9 cellular contexts compared by ENCODE assay signal in genomic region chr11:130904380-130904779, GRCh38. TPM values are rescaled to one million over a fixed set of nuclear protein-coding genes. Genes with fewer than 3 reads are reported as not detected.
DNase-seq lines count a peak whose midpoint lies in the region; ATAC-seq and TF ChIP-seq lines count a peak whose summit lies in the region.
"Had no signal": no experiment of that assay in that cellular context is flagged by ENCODE, and none has a peak within 500 bp of the region (broad histone marks: within the 10 kb centered on the region; RNA-seq: fewer than 3 reads in every experiment).

No MANE protein-coding gene starts in this region.

- ATAC-seq in T-cell (replicated peaks in 1 of 4) (no peak), HG02759 (IDR thresholded peaks at IDR 0.05; ENCODE audit: unreplicated experiment) (no peak)
- ATAC-seq in stimulated activated memory B cell treated with anti-CD40 and anti-IgM and Interleukin-4, amounts not matched to agents 10 μg/mL and 1 μg/mL and 100 μg/mL, for 72 hours = no peak
- ATAC-seq: activated CD8-positive, alpha-beta T cell treated with anti-CD3 and anti-CD28 coated beads, Interleukin-2, amount 10 ng/mL, durations not matched to agents 7 days and 5 days had no signal

- no peaks in the 10 kb centered on the region for H3K27me3 Mint-ChIP-seq in nephron (ENCODE audit: low read depth)
- H3K27me3 Mint-ChIP-seq in T-cell = no peaks in the 10 kb centered on the region
- H3K27me3 Mint-ChIP-seq in stimulated activated memory B cell treated with anti-CD40 and anti-IgM and Interleukin-4, amounts not matched to agents 10 μg/mL and 1 μg/mL and 100 μg/mL, for 72 hours = no peaks in the 10 kb centered on the region

- CTCF ChIA-PET in mammary epithelial cell (lab: Charles Lee; ENCODE audit: low non-redundant PET) (interaction anchor here (0.7 kb wide), 1 partner anchor 305 kb away, joined by 3 read pairs; no protein-coding TSS in a partner anchor), T-cell (lab: Charles Lee) (interaction anchor here (0.7 to 1.2 kb wide), 2 partner anchors 12 to 33 kb away, joined by 3 to 4 read pairs; no protein-coding TSS in a partner anchor)

- H3K36me3 ChIP-seq in mammary epithelial cell (ENCODE audit: insufficient read depth, low read length) = peaks cover 70% of the 10 kb centered on the region

- no peak overlapping the region for H2AFZ ChIP-seq in mammary epithelial cell (ENCODE audit: low read depth, low read length)

- TF ChIP-seq CTCF in mammary epithelial cell (conservative IDR thresholded peaks at IDR 0.05 in 1 of 2, IDR thresholded peaks at IDR 0.05 in 1 of 2; ENCODE audit: extremely low read depth in 1 of 2, insufficient read depth in 1 of 2, low read depth in 1 of 2, low read length in 2 of 2) = peak; percentile 46 to 56
- peak; percentile 13 to 43 (median 39) for TF ChIP-seq CTCF in nephron (IDR thresholded peaks at IDR 0.05; ENCODE audit: unreplicated experiment in 3 of 3)

- no peaks in the 10 kb centered on the region for H4K20me1 ChIP-seq in mammary epithelial cell (ENCODE audit: insufficient read depth, low read length)

- 100% methylated on average over 1 of the region's 1 CpG for WGBS in mammary epithelial cell (ENCODE audit: low coverage, missing lambda C conversion rate)

- no peak overlapping the region for H3K27ac ChIP-seq in mammary epithelial cell (ENCODE audit: insufficient read depth, low read depth, low read length)

- no peak overlapping the region for H3K4me2 ChIP-seq in mammary epithelial cell (ENCODE audit: insufficient read depth, low read depth, low read length)

- no peak overlapping the region for H3K4me3 ChIP-seq in mammary epithelial cell (replicated peaks in 1 of 3; ENCODE audit: insufficient read depth in 1 of 3, low read depth in 2 of 3, low read length in 3 of 3)

- no peak overlapping the region for H3K9ac ChIP-seq in mammary epithelial cell (ENCODE audit: insufficient read depth, low read length)

- no peak overlapping the region for H3K4me3 Mint-ChIP-seq in nephron
- no peak overlapping the region for H3K4me3 Mint-ChIP-seq in T-cell
- no peak overlapping the region for H3K4me3 Mint-ChIP-seq in stimulated activated memory B cell treated with anti-CD40 and anti-IgM and Interleukin-4, amounts not matched to agents 10 μg/mL and 1 μg/mL and 100 μg/mL, for 72 hours
- H3K4me3 Mint-ChIP-seq: activated CD8-positive, alpha-beta T cell treated with anti-CD3 and anti-CD28 coated beads, Interleukin-2, amount 10 ng/mL, durations not matched to agents 7 days and 5 days had no signal

- no peaks in the 10 kb centered on the region for H3K9me3 ChIP-seq in mammary epithelial cell (replicated peaks; ENCODE audit: insufficient read depth, low read length)

- BruUV-seq in mammary epithelial cell (replicated peaks; lab: Mats Ljungman, UMichigan) = no TSS peak

- intact Hi-C loops in mammary epithelial cell (cut with micrococcal nuclease) = loop anchor here (1.0 kb wide), 1 partner anchor 470 kb away; no protein-coding TSS in a partner anchor

- H3K36me3 Mint-ChIP-seq in nephron (ENCODE audit: low read depth) = peaks cover 75% of the 10 kb centered on the region
- H3K36me3 Mint-ChIP-seq in T-cell = peaks cover 74% of the 10 kb centered on the region
- H3K36me3 Mint-ChIP-seq in stimulated activated memory B cell treated with anti-CD40 and anti-IgM and Interleukin-4, amounts not matched to agents 10 μg/mL and 1 μg/mL and 100 μg/mL, for 72 hours = peaks cover 83% of the 10 kb centered on the region

- no peak overlapping the region for H3K27ac Mint-ChIP-seq in nephron
- no peak overlapping the region for H3K27ac Mint-ChIP-seq in T-cell
- H3K27ac Mint-ChIP-seq in stimulated activated memory B cell treated with anti-CD40 and anti-IgM and Interleukin-4, amounts not matched to agents 10 μg/mL and 1 μg/mL and 100 μg/mL, for 72 hours = no peak overlapping the region
- H3K27ac Mint-ChIP-seq: activated CD8-positive, alpha-beta T cell treated with anti-CD3 and anti-CD28 coated beads, Interleukin-2, amount 10 ng/mL, durations not matched to agents 7 days and 5 days had no signal

- H3K27me3 ChIP-seq in mammary epithelial cell (ENCODE audit: insufficient read depth, low read length) = no peaks in the 10 kb centered on the region

- DNase-seq in EL = peak; percentile 25
- peak; percentile 22 to 26 for DNase-seq in Kasumi-1 (lab: John Stamatoyannopoulos, UW)
- DNase-seq in mammary epithelial cell = no peak
- no peak for DNase-seq in T-cell
- DNase-seq in middle frontal gyrus (ENCODE audit: extremely low spot score, low spot score) = no peak
- DNase-seq: activated CD8-positive, alpha-beta T cell treated with anti-CD3 and anti-CD28 coated beads, Interleukin-2, amount 10 ng/mL, durations not matched to agents 7 days and 5 days had no signal

- H3K79me2 ChIP-seq in mammary epithelial cell (ENCODE audit: insufficient read depth, low read length) = peaks cover 16% of the 10 kb centered on the region

- POLR2A ChIA-PET in T-cell (lab: Charles Lee) = no interaction called here

- H3K4me1 Mint-ChIP-seq in nephron (peaks cover 9% of the 10 kb centered on the region), T-cell (peaks cover 12 to 21% (median 16%) of the 10 kb centered on the region in 3 donors)
- peaks cover 9% of the 10 kb centered on the region for H3K4me1 Mint-ChIP-seq in stimulated activated memory B cell treated with anti-CD40 and anti-IgM and Interleukin-4, amounts not matched to agents 10 μg/mL and 1 μg/mL and 100 μg/mL, for 72 hours

- in situ Hi-C loops in mammary epithelial cell (cut with MboI; ENCODE audit: low sequenced_read_pairs in 2 of 2) = no loop called here

- peaks cover 12% of the 10 kb centered on the region for H3K4me1 ChIP-seq in mammary epithelial cell (ENCODE audit: insufficient read depth, low read length)

- dilution Hi-C loops in mammary epithelial cell (cut with HindIII; ENCODE audit: low sequenced_read_pairs) = no loop called here

- H3K9me3 Mint-ChIP-seq in nephron (no peaks in the 10 kb centered on the region), T-cell (no peaks in the 10 kb centered on the region)
- H3K9me3 Mint-ChIP-seq in stimulated activated memory B cell treated with anti-CD40 and anti-IgM and Interleukin-4, amounts not matched to agents 10 μg/mL and 1 μg/mL and 100 μg/mL, for 72 hours = no peaks in the 10 kb centered on the region

RNA-seq across cellular contexts. Expression of gene SNX19, which starts 11.9 kb away (rescaled TPM):
- total RNA-seq in mammary epithelial cell (100 to 1,000 TPM in 1 of 2 donors, 10 to 100 TPM in 1; 56.4 to 112 TPM), T-cell (10 to 100 TPM; 42.7 to 61.1 (median 57.2) TPM)
- polyA plus RNA-seq in mammary epithelial cell = 40.8 TPM
- 82.7 TPM for polyA minus RNA-seq in mammary epithelial cell

Comparison
In these comparisons a context has a peak if more than half of its experiments do, and no peak if none do; other contexts are left out.
1. DNase-seq: peak in EL (single experiment) and Kasumi-1 (2 of 2); none in mammary epithelial cell (single experiment), T-cell (0 of 34) and middle frontal gyrus (single experiment).